Comparison of ENCODE assay signal across 20 cellular contexts in the genomic region with DNA sequence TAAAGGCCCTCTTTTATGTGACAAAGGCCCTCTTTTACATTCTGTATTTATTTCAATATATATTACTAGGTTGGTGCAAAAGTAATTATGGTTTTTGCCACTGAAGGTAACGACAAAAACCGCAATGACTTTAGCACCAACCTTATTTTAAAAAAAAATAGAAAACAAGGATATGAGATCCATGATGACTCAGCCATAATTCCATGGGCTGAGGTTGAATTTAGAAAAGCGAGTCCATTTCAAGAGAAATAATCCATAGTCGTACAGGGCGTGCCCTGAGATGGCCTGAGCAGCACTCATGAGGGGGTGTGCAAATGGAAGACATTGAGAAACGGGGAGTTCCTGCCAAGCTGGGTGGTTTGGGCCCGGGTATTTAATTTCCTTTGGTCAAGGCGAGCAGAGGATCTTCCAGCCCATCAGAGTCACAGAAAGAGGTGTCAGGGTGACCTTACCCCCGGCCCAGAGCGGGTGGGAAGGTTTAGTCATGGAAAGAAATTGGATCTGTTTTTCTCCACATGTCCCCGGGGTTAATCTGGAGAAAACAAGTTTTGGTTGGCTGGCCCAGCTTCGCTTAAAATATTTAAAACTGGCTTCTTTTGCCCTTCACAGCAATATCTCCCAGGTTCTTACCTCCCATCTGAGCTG.
"Had no signal": no experiment of that assay in that cellular context is flagged by ENCODE, and none has a peak within 500 bp of the region (broad histone marks: within the 10 kb centered on the region; RNA-seq: fewer than 3 reads in every experiment).

No MANE protein-coding gene starts in this region.

- ATAC-seq: activated T-helper 17 cell treated with anti-CD3 and anti-CD28 coated beads, Interleukin-2, amount 50 U/mL, for 72 hours; heart right ventricle; left lobe of liver; mucosa of descending colon; naive thymus-derived CD8-positive, alpha-beta T cell; right cardiac atrium had no signal

- H3K9me3 ChIP-seq: heart right ventricle, mucosa of descending colon, neutrophil, stomach, thoracic aorta had no signal

- H3K4me3 Mint-ChIP-seq: activated T-helper 17 cell treated with anti-CD3 and anti-CD28 coated beads, Interleukin-2, amount 50 U/mL, for 72 hours; central memory CD8-positive, alpha-beta T cell; memory B cell; naive thymus-derived CD8-positive, alpha-beta T cell had no signal

- H3K36me3 ChIP-seq: brain microvascular endothelial cell, heart right ventricle, neutrophil, stomach, thoracic aorta had no signal

- H3K36me3 Mint-ChIP-seq: memory B cell; naive thymus-derived CD8-positive, alpha-beta T cell had no signal

- H3K4me1 Mint-ChIP-seq: activated T-helper 17 cell treated with anti-CD3 and anti-CD28 coated beads, Interleukin-2, amount 50 U/mL, for 72 hours; central memory CD8-positive, alpha-beta T cell; memory B cell; naive thymus-derived CD8-positive, alpha-beta T cell had no signal

- H3K9me3 Mint-ChIP-seq: activated T-helper 17 cell treated with anti-CD3 and anti-CD28 coated beads, Interleukin-2, amount 50 U/mL, for 72 hours; central memory CD8-positive, alpha-beta T cell; memory B cell; naive thymus-derived CD8-positive, alpha-beta T cell had no signal

- H3K27ac Mint-ChIP-seq: activated T-helper 17 cell treated with anti-CD3 and anti-CD28 coated beads, Interleukin-2, amount 50 U/mL, for 72 hours; memory B cell; naive thymus-derived CD8-positive, alpha-beta T cell had no signal

- DNase-seq: activated CD4-positive, CD25-positive, alpha-beta regulatory T cell treated with anti-CD3 and anti-CD28 coated beads, Interleukin-2, amount 50 U/mL, for 72 hours; activated naive CD4-positive, alpha-beta T cell treated with Interleukin-2 at 50 U/mL for 16 hours; activated T-cell treated with anti-CD3 and anti-CD28 coated beads for 4 hours; anterior cingulate cortex; brain microvascular endothelial cell; effector CD8-positive, alpha-beta T cell; heart right ventricle; mucosa of descending colon; right cardiac atrium; stimulated activated CD4-positive, alpha-beta T cell treated with anti-CD3 and anti-CD28 coated beads, Interleukin-1b, Interleukin-23, amount 100 ng/mL, for 48 hours; stomach; T-helper 1 cell; T1000 had no signal

- H3K27me3 ChIP-seq: brain microvascular endothelial cell, stomach had no signal

- H3K4me3 ChIP-seq: heart right ventricle, mucosa of descending colon, stomach, thoracic aorta had no signal

- H3K27ac ChIP-seq: brain microvascular endothelial cell, heart right ventricle, neutrophil, stomach, thoracic aorta had no signal

- H3K4me1 ChIP-seq: heart right ventricle had no signal
